17 cellular contexts compared by ENCODE assay signal in the genomic region with DNA sequence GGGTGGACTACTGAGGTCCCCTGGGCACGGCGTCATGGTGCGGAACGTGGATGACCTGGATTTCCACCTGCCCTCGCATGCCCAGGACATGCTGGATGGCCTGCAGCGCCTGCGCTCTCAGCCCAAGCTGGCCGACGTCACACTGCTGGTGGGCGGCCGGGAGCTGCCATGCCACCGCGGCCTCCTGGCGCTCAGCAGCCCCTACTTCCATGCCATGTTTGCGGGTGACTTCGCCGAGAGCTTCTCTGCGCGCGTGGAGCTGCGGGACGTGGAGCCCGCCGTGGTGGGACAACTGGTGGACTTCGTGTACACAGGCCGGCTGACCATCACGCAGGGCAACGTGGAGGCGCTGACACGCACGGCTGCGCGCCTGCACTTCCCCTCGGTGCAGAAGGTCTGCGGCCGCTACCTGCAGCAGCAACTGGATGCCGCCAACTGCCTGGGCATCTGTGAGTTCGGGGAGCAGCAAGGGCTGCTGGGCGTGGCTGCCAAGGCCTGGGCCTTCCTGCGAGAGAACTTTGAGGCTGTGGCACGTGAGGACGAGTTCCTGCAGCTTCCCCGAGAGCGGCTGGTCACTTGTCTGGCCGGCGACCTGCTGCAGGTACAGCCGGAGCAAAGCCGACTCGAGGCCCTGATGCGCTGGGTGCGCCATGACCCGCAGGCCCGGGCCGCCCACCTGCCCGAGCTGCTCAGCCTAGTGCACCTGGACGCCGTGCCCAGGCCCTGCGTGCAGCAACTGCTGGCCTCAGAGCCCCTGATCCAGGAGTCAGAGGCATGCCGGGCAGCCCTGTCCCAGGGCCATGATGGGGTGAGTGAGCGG. TPM values are rescaled to one million over a fixed set of nuclear protein-coding genes. Genes with fewer than 3 reads are reported as not detected.
"Had no signal": no experiment of that assay in that cellular context is flagged by ENCODE, and none has a peak within 500 bp of the region (broad histone marks: within the 10 kb centered on the region; RNA-seq: fewer than 3 reads in every experiment).

No MANE protein-coding gene starts in this region.

- ATAC-seq: activated CD8-positive, alpha-beta memory T cell treated with anti-CD3 and anti-CD28 coated beads, Interleukin-2, amount 10 ng/mL, durations not matched to agents 7 days and 5 days; heart left ventricle; left lobe of liver; stimulated activated naive CD8-positive, alpha-beta T cell treated with anti-CD3 and anti-CD28 coated beads, Interleukin-15, Interleukin-2, amounts not matched to agents 100 U/mL and 50 U/mL, for 24 hours; T-helper 17 cell had no signal

- H3K4me3 Mint-ChIP-seq: activated CD8-positive, alpha-beta memory T cell treated with anti-CD3 and anti-CD28 coated beads, Interleukin-2, amount 10 ng/mL, durations not matched to agents 7 days and 5 days; activated naive CD8-positive, alpha-beta T cell; activated T-cell treated with anti-CD3 and anti-CD28 coated beads, Interleukin-2, amount 50 U/mL, for 24 hours; nephron progenitor cell; T-helper 17 cell had no signal

- H3K9me3 ChIP-seq: heart left ventricle, sigmoid colon, suprapubic skin, upper lobe of left lung had no signal

- H3K36me3 Mint-ChIP-seq: activated CD8-positive, alpha-beta memory T cell treated with anti-CD3 and anti-CD28 coated beads, Interleukin-2, amount 10 ng/mL, durations not matched to agents 7 days and 5 days; activated naive CD8-positive, alpha-beta T cell had no signal

- DNase-seq: activated CD4-positive, alpha-beta T cell treated with anti-CD3 and anti-CD28 coated beads, Interleukin-2, amount 50 U/mL, for 4 hours; activated CD8-positive, alpha-beta memory T cell treated with anti-CD3 and anti-CD28 coated beads, Interleukin-2, amount 10 ng/mL, durations not matched to agents 7 days and 5 days; activated effector memory CD4-positive, alpha-beta T cell treated with Interleukin-2 at 50 U/mL for 16 hours; activated T-cell treated with anti-CD3 and anti-CD28 coated beads, Interleukin-2, amount 50 U/mL, for 24 hours; foreskin melanocyte; mesendoderm; nephron progenitor cell; sigmoid colon; stimulated activated CD4-positive, alpha-beta T cell treated with anti-CD3 and anti-CD28 coated beads, Interleukin-2, amount 100 ng/mL, for 48 hours; stimulated activated naive CD8-positive, alpha-beta T cell treated with anti-CD3 and anti-CD28 coated beads, Interleukin-15, Interleukin-2, amounts not matched to agents 100 U/mL and 50 U/mL, for 24 hours; T-helper 17 cell had no signal

- H3K4me1 Mint-ChIP-seq: activated CD8-positive, alpha-beta memory T cell treated with anti-CD3 and anti-CD28 coated beads, Interleukin-2, amount 10 ng/mL, durations not matched to agents 7 days and 5 days had no signal

- H3K27ac Mint-ChIP-seq: activated CD8-positive, alpha-beta memory T cell treated with anti-CD3 and anti-CD28 coated beads, Interleukin-2, amount 10 ng/mL, durations not matched to agents 7 days and 5 days; activated naive CD8-positive, alpha-beta T cell; nephron progenitor cell; T-helper 17 cell had no signal

- H3K27me3 ChIP-seq: heart left ventricle, sigmoid colon, upper lobe of left lung had no signal

- H3K4me3 ChIP-seq: sigmoid colon, suprapubic skin, upper lobe of left lung had no signal

- H3K27me3 Mint-ChIP-seq: activated CD8-positive, alpha-beta memory T cell treated with anti-CD3 and anti-CD28 coated beads, Interleukin-2, amount 10 ng/mL, durations not matched to agents 7 days and 5 days; activated naive CD8-positive, alpha-beta T cell; activated T-cell treated with anti-CD3 and anti-CD28 coated beads, Interleukin-2, amount 50 U/mL, for 24 hours; T-helper 17 cell had no signal

- H3K27ac ChIP-seq: sigmoid colon, suprapubic skin had no signal

- H3K36me3 ChIP-seq: sigmoid colon, suprapubic skin, upper lobe of left lung had no signal

- H3K9me3 Mint-ChIP-seq: activated T-cell treated with anti-CD3 and anti-CD28 coated beads, Interleukin-2, amount 50 U/mL, for 24 hours; nephron progenitor cell had no signal

RNA-seq across cellular contexts. Expression of a gene that starts 2.5 kb away (rescaled TPM):
- total RNA-seq: activated CD8-positive, alpha-beta memory T cell treated with anti-CD3 and anti-CD28 coated beads, Interleukin-2, amount 10 ng/mL, durations not matched to agents 7 days and 5 days; pulmonary artery endothelial cell; T-helper 17 cell had no signal

RNA-seq across cellular contexts. Expression of a gene that starts 17.8 kb away (rescaled TPM):
- total RNA-seq: activated CD8-positive, alpha-beta memory T cell treated with anti-CD3 and anti-CD28 coated beads, Interleukin-2, amount 10 ng/mL, durations not matched to agents 7 days and 5 days; left lobe of liver; suprapubic skin; T-helper 17 cell had no signal
